In the genomic region with DNA sequence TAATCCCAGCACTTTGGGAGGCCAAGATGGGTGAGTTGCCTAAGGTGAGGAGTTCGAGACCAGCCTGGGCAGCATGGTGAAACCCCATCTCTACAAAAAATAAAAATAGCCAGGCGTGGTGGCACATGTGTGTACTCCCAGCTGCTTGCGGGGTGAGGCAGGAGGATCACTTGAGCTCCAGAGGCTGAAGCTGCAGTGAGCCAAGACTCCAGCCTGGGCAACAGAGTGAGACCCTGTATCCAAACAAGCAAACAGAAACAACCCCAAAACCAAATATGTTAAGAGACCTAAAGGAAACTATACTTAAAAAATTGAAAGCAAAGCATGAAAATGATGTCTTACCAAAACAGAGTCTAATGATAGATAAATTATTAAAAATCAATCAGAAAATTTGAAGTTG, we compare ENCODE assay signal across 15 cellular contexts. TPM values are rescaled to one million over a fixed set of nuclear protein-coding genes. Genes with fewer than 3 reads are reported as not detected.
"Had no signal": no experiment of that assay in that cellular context is flagged by ENCODE, and none has a peak within 500 bp of the region (broad histone marks: within the 10 kb centered on the region; RNA-seq: fewer than 3 reads in every experiment).

No MANE protein-coding gene starts in this region.

- H3K27me3 ChIP-seq: brain microvascular endothelial cell, esophagus squamous epithelium had no signal

- H3K9me3 Mint-ChIP-seq: type B pancreatic cell had no signal

- H3K27me3 Mint-ChIP-seq: activated CD8-positive, alpha-beta memory T cell treated with anti-CD3 and anti-CD28 coated beads, Interleukin-2, amount 10 ng/mL, durations not matched to agents 7 days and 5 days; type B pancreatic cell had no signal

- H3K4me3 Mint-ChIP-seq: activated CD8-positive, alpha-beta memory T cell treated with anti-CD3 and anti-CD28 coated beads, Interleukin-2, amount 10 ng/mL, durations not matched to agents 7 days and 5 days; type B pancreatic cell had no signal

- H3K9me3 ChIP-seq: esophagus squamous epithelium had no signal

- DNase-seq: activated CD4-positive, alpha-beta T cell treated with anti-CD3 and anti-CD28 coated beads, Interleukin-2, amount 50 U/mL, for 4 hours; activated CD8-positive, alpha-beta memory T cell treated with anti-CD3 and anti-CD28 coated beads, Interleukin-2, amount 10 ng/mL, durations not matched to agents 7 days and 5 days; brain microvascular endothelial cell; esophagus squamous epithelium; foreskin fibroblast; mammary epithelial cell; retina; stimulated activated CD4-positive, alpha-beta T cell treated with anti-CD3 and anti-CD28 coated beads, Interleukin-4, amount 100 ng/mL, for 4 hours; substantia nigra; T-helper 2 cell had no signal

- H3K4me1 ChIP-seq: parathyroid adenoma had no signal

- ATAC-seq: activated CD8-positive, alpha-beta memory T cell treated with anti-CD3 and anti-CD28 coated beads, Interleukin-2, amount 10 ng/mL, durations not matched to agents 7 days and 5 days had no signal

- H3K4me3 ChIP-seq: esophagus squamous epithelium had no signal

- FAIRE-seq: TTC549 had no signal

- H3K27ac Mint-ChIP-seq: activated CD8-positive, alpha-beta memory T cell treated with anti-CD3 and anti-CD28 coated beads, Interleukin-2, amount 10 ng/mL, durations not matched to agents 7 days and 5 days; type B pancreatic cell had no signal

- H3K9ac ChIP-seq: parathyroid adenoma had no signal

- H3K27ac ChIP-seq: brain microvascular endothelial cell, esophagus squamous epithelium, parathyroid adenoma had no signal

RNA-seq across cellular contexts. Expression of a gene that starts 29.6 kb away (rescaled TPM):
- total RNA-seq: activated CD8-positive, alpha-beta memory T cell treated with anti-CD3 and anti-CD28 coated beads, Interleukin-2, amount 10 ng/mL, durations not matched to agents 7 days and 5 days; esophagus squamous epithelium; mammary epithelial cell; mucosa of gallbladder had no signal
- polyA plus RNA-seq: mammary epithelial cell, neural cell had no signal
